Comparison of ENCODE assay signal across 8 cellular contexts in genomic region chr19:3359850-3360493, GRCh38. TPM values are rescaled to one million over a fixed set of nuclear protein-coding genes. Genes with fewer than 3 reads are reported as not detected.
DNase-seq lines count a peak whose midpoint lies in the region; ATAC-seq and TF ChIP-seq lines count a peak whose summit lies in the region.

No MANE protein-coding gene starts in this region.

- intact Hi-C loops in Calu3 (cut with micrococcal nuclease; ENCODE audit: unreplicated experiment) (no loop called here), ovary (cut with DNase I) (no loop called here)

- peak overlapping the region; percentile 100 for H3K27ac ChIP-seq in ovary

- peak overlapping the region; percentile 75 for H3K4me3 Mint-ChIP-seq in Calu3 (ENCODE audit: low read depth, unreplicated experiment)

- H3K9me3 Mint-ChIP-seq in Calu3 (ENCODE audit: low read depth, unreplicated experiment) = no peaks in the 10 kb centered on the region

- H3K27me3 Mint-ChIP-seq in Calu3 (ENCODE audit: unreplicated experiment) = no peaks in the 10 kb centered on the region

- CTCF ChIA-PET in Calu3 (lab: Charles Lee) = no interaction called here

- peaks cover 27% of the 10 kb centered on the region for H3K36me3 Mint-ChIP-seq in Calu3 (ENCODE audit: insufficient read depth, unreplicated experiment)

- peaks cover 8% of the 10 kb centered on the region for H3K4me1 ChIP-seq in ovary (ENCODE audit: insufficient read depth)

- H3K27me3 ChIP-seq in ovary = no peaks in the 10 kb centered on the region

- no peak for DNase-seq in Calu3
- peak; percentile 34 for DNase-seq in activated CD4-positive, alpha-beta T cell treated with anti-CD3 and anti-CD28 coated beads, Interleukin-2, amount 50 U/mL, for 1 hour
- DNase-seq in fibroblast of mammary gland (ENCODE audit: low read depth) = no peak
- peak in 1 of 5 donors; percentile 72 for DNase-seq in ovary
- DNase-seq in NCI-H1694 treated with DMSO at 0.1 percent for 48 hours (lab: John Stamatoyannopoulos, UW) = no peak
- DNase-seq in Kasumi-1 (lab: John Stamatoyannopoulos, UW) = no peak
- no peak for DNase-seq in Ammon's horn (ENCODE audit: low spot score)

- 0 to 1% methylated on average over 22 to 98 of the region's 101 CpGs; no CpG with 5 or more reads in 1 of the 3 donors for WGBS in ovary, 3 donors

- no peak for TF ChIP-seq EP300 in ovary (IDR thresholded peaks at IDR 0.05)

- no peak overlapping the region for H3K27ac Mint-ChIP-seq in Calu3 (ENCODE audit: unreplicated experiment)

- H3K9me3 ChIP-seq in ovary = no peaks in the 10 kb centered on the region

- H3K4me1 Mint-ChIP-seq in Calu3 (ENCODE audit: low read depth, unreplicated experiment) = peaks cover 13% of the 10 kb centered on the region

- TF ChIP-seq CTCF in Calu3 (IDR thresholded peaks at IDR 0.05; ENCODE audit: unreplicated experiment) (no peak), fibroblast of mammary gland (conservative IDR thresholded peaks at IDR 0.05; ENCODE audit: control insufficient read depth, insufficient read depth, low read depth, low read length) (no peak), ovary (IDR thresholded peaks at IDR 0.05) (no peak)

- no peaks in the 10 kb centered on the region for H3K36me3 ChIP-seq in ovary

- peak overlapping the region; percentile 72 for H3K4me3 ChIP-seq in fibroblast of mammary gland (ENCODE audit: control insufficient read depth, low read depth, low read length)
- peak overlapping the region; percentile 100 for H3K4me3 ChIP-seq in ovary

- BruUV-seq in Calu3 (replicated peaks; lab: Mats Ljungman, UMichigan) = no TSS peak

- TF ChIP-seq POLR2A in ovary (IDR thresholded peaks at IDR 0.05) = no peak

- peak; percentile 20 for ATAC-seq in HG02642 (IDR thresholded peaks at IDR 0.05; ENCODE audit: poor library complexity, unreplicated experiment)

RNA-seq across cellular contexts. Expression of gene NFIC, which starts 6.4 kb away (rescaled TPM):
- 56.3 and 60.5 TPM in 2 replicates for total RNA-seq in Calu3 (2022)
- 100 to 1,000 TPM in 5 of 7 donors, 10 to 100 TPM in 2; 62.0 to 345 (median 283) TPM for total RNA-seq in ovary
- polyA plus RNA-seq in ovary = 10 to 100 TPM; 31.9 to 71.1 TPM
